25 cellular contexts compared by ENCODE assay signal in genomic region chr2:177900091-177900490, GRCh38.
"Had no signal": no experiment of that assay in that cellular context is flagged by ENCODE, and none has a peak within 500 bp of the region (broad histone marks: within the 10 kb centered on the region; RNA-seq: fewer than 3 reads in every experiment).

No MANE protein-coding gene starts in this region.

- H3K4me3 ChIP-seq: adrenal gland, ascending aorta, gastrocnemius medialis, hepatocyte, ovary, skin epidermis, thoracic aorta had no signal

- H3K9me3 ChIP-seq: adrenal gland, ascending aorta, gastrocnemius medialis, ovary, thoracic aorta had no signal

- H3K4me2 ChIP-seq: hepatocyte had no signal

- H2AFZ ChIP-seq: hepatocyte had no signal

- H3K4me1 ChIP-seq: adrenal gland, ascending aorta had no signal

- H3K27me3 ChIP-seq: adrenal gland, ascending aorta, gastrocnemius medialis, hepatocyte, ovary had no signal

- H3K27ac ChIP-seq: adrenal gland, ascending aorta, gastrocnemius medialis, hepatocyte, ovary, skin epidermis, thoracic aorta had no signal

- ATAC-seq: activated CD8-positive, alpha-beta memory T cell treated with anti-CD3 and anti-CD28 coated beads, Interleukin-2, amount 10 ng/mL, durations not matched to agents 7 days and 5 days; activated CD8-positive, alpha-beta T cell treated with anti-CD3 and anti-CD28 coated beads for 36 hours; activated T-cell treated with anti-CD3 and anti-CD28 coated beads, Interleukin-2, amount 50 U/mL, for 72 hours; gastrocnemius medialis; left colon; naive thymus-derived CD4-positive, alpha-beta T cell; sciatic nerve; stimulated activated effector memory CD8-positive, alpha-beta T cell treated with anti-CD3 and anti-CD28 coated beads, Interleukin-12 subunit alpha, Interleukin-12 subunit beta, amount 100 ng/mL, for 72 hours had no signal

- H3K36me3 ChIP-seq: adrenal gland, ascending aorta, gastrocnemius medialis, ovary, thoracic aorta had no signal

- DNase-seq: activated B cell treated with CpG ODN at 0.5 μM for 24 hours; activated CD4-positive, alpha-beta T cell treated with anti-CD3 and anti-CD28 coated beads, Interleukin-2, amount 50 U/mL, for 1 hour; activated CD8-positive, alpha-beta memory T cell treated with anti-CD3 and anti-CD28 coated beads, Interleukin-2, amount 10 ng/mL, durations not matched to agents 7 days and 5 days; activated CD8-positive, alpha-beta T cell treated with anti-CD3 and anti-CD28 coated beads for 36 hours; activated naive CD4-positive, alpha-beta T cell; activated naive CD8-positive, alpha-beta T cell treated with anti-CD3 and anti-CD28 coated beads for 36 hours; activated T-cell treated with anti-CD3 and anti-CD28 coated beads, Interleukin-2, amount 50 U/mL, for 72 hours; adrenal gland; caudate nucleus; gastrocnemius medialis; islet precursor cell; left colon; midbrain; naive thymus-derived CD4-positive, alpha-beta T cell; ovary; retina; stimulated activated CD4-positive, alpha-beta T cell treated with anti-CD3 and anti-CD28 coated beads, Interleukin-12 subunit alpha, Interleukin-12 subunit beta, amount 100 ng/mL, for 4 hours; stimulated activated CD4-positive, alpha-beta T cell treated with anti-CD3 and anti-CD28 coated beads, Interleukin-4, amount 100 ng/mL, for 24 hours; T-helper 2 cell had no signal
